Comparison of ENCODE assay signal across 16 cellular contexts in the genomic region with DNA sequence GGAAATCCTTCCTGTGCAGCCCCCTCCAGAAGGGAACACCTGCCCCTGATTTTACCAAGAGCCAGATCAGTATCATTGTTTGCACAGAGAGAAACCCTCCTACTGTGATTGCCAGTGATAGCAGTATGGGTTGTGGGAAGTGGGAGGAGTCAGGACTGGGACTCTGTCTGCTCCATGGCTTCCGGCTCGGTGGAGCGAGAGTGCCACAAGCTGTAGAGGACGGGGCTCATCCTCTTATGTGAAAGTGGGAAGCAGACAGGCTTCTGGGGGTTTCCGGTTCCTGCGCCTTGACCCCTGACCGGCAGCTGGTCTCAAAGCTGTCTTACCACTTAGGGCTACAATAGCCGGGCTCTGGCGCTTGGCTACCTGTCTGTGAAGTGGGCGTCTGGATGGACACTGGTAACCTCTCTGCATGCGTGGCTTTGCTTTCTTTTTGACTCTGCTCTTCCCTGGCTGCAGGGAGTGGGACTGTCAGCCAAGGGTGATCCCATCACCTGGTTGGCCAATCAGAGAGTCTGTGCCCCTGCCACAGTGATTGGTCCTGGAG.
A peak's percentile ranks its signal among the peaks of the same experiment; 100 is the strongest.
DNase-seq lines count a peak whose midpoint lies in the region; ATAC-seq and TF ChIP-seq lines count a peak whose summit lies in the region.
"Had no signal": no experiment of that assay in that cellular context is flagged by ENCODE, and none has a peak within 500 bp of the region (broad histone marks: within the 10 kb centered on the region; RNA-seq: fewer than 3 reads in every experiment).

No MANE protein-coding gene starts in this region.

- no peak overlapping the region for H3K27ac Mint-ChIP-seq in activated CD8-positive, alpha-beta memory T cell treated with anti-CD3 and anti-CD28 coated beads, Interleukin-2, amount 10 ng/mL, durations not matched to agents 7 days and 5 days
- H3K27ac Mint-ChIP-seq in activated B cell treated with CpG ODN at 0.5 μM for 24 hours: peak overlapping the region; percentile 13
- no peak overlapping the region for H3K27ac Mint-ChIP-seq in activated T-helper 17 cell treated with anti-CD3 and anti-CD28 coated beads, Interleukin-2, amount 50 U/mL, for 72 hours

- POLR2A ChIA-PET in activated B cell treated with CpG ODN at 0.5 μM for 24 hours (lab: Charles Lee): interaction anchor here (1.4 kb wide), 2 partner anchors 9 to 79 kb away, joined by 5 to 7 read pairs; a partner anchor contains a TSS

- H3K4me3 ChIP-seq in upper lobe of right lung (no peak overlapping the region), foreskin fibroblast (ENCODE audit: low read depth in 1 of 2, low read length in 2 of 2) (no peak overlapping the region)
- H3K4me3 ChIP-seq: esophagus squamous epithelium, right atrium auricular region, upper lobe of left lung had no signal

- H3K4me3 Mint-ChIP-seq in activated CD8-positive, alpha-beta memory T cell treated with anti-CD3 and anti-CD28 coated beads, Interleukin-2, amount 10 ng/mL, durations not matched to agents 7 days and 5 days: no peak overlapping the region
- H3K4me3 Mint-ChIP-seq in activated B cell treated with CpG ODN at 0.5 μM for 24 hours: peak overlapping the region; percentile 1
- H3K4me3 Mint-ChIP-seq in activated T-helper 17 cell treated with anti-CD3 and anti-CD28 coated beads, Interleukin-2, amount 50 U/mL, for 72 hours: no peak overlapping the region
- H3K4me3 Mint-ChIP-seq: naive thymus-derived CD8-positive, alpha-beta T cell had no signal

- no peaks in the 10 kb centered on the region for H3K9me3 ChIP-seq in upper lobe of right lung
- H3K9me3 ChIP-seq: esophagus squamous epithelium, right atrium auricular region, upper lobe of left lung had no signal

- H3K36me3 Mint-ChIP-seq in activated CD8-positive, alpha-beta memory T cell treated with anti-CD3 and anti-CD28 coated beads, Interleukin-2, amount 10 ng/mL, durations not matched to agents 7 days and 5 days: peaks cover 7% of the 10 kb centered on the region
- H3K36me3 Mint-ChIP-seq in activated B cell treated with CpG ODN at 0.5 μM for 24 hours (ENCODE audit: low read depth): no peaks in the 10 kb centered on the region
- H3K36me3 Mint-ChIP-seq in activated T-helper 17 cell treated with anti-CD3 and anti-CD28 coated beads, Interleukin-2, amount 50 U/mL, for 72 hours (ENCODE audit: low read depth): no peaks in the 10 kb centered on the region
- H3K36me3 Mint-ChIP-seq: naive thymus-derived CD8-positive, alpha-beta T cell had no signal

- ATAC-seq in activated CD8-positive, alpha-beta memory T cell treated with anti-CD3 and anti-CD28 coated beads, Interleukin-2, amount 10 ng/mL, durations not matched to agents 7 days and 5 days: no peak
- ATAC-seq in activated B cell treated with CpG ODN at 0.5 μM for 24 hours (ENCODE audit: low read depth) (no peak), upper lobe of right lung (peak; percentile 39)
- no peak for ATAC-seq in activated T-helper 17 cell treated with anti-CD3 and anti-CD28 coated beads, Interleukin-2, amount 50 U/mL, for 72 hours (replicated peaks)

- no peaks in the 10 kb centered on the region for H3K9me3 Mint-ChIP-seq in activated CD8-positive, alpha-beta memory T cell treated with anti-CD3 and anti-CD28 coated beads, Interleukin-2, amount 10 ng/mL, durations not matched to agents 7 days and 5 days (ENCODE audit: low read depth)
- H3K9me3 Mint-ChIP-seq in activated B cell treated with CpG ODN at 0.5 μM for 24 hours: no peaks in the 10 kb centered on the region
- H3K9me3 Mint-ChIP-seq in activated T-helper 17 cell treated with anti-CD3 and anti-CD28 coated beads, Interleukin-2, amount 50 U/mL, for 72 hours: no peaks in the 10 kb centered on the region
- H3K9me3 Mint-ChIP-seq: naive thymus-derived CD8-positive, alpha-beta T cell had no signal

- TF ChIP-seq CTCF in activated B cell treated with CpG ODN at 0.5 μM for 24 hours (IDR thresholded peaks at IDR 0.05): no peak
- TF ChIP-seq CTCF in upper lobe of right lung (IDR thresholded peaks at IDR 0.05): no peak
- TF ChIP-seq CTCF in foreskin fibroblast (IDR thresholded peaks at IDR 0.05; ENCODE audit: low read depth, low read length): no peak

- peaks cover 3% of the 10 kb centered on the region for H3K4me1 Mint-ChIP-seq in activated CD8-positive, alpha-beta memory T cell treated with anti-CD3 and anti-CD28 coated beads, Interleukin-2, amount 10 ng/mL, durations not matched to agents 7 days and 5 days
- H3K4me1 Mint-ChIP-seq in activated B cell treated with CpG ODN at 0.5 μM for 24 hours: peaks cover 52% of the 10 kb centered on the region
- no peaks in the 10 kb centered on the region for H3K4me1 Mint-ChIP-seq in activated T-helper 17 cell treated with anti-CD3 and anti-CD28 coated beads, Interleukin-2, amount 50 U/mL, for 72 hours

- H3K27me3 ChIP-seq in upper lobe of right lung: no peaks in the 10 kb centered on the region
- H3K27me3 ChIP-seq: esophagus squamous epithelium, right atrium auricular region, upper lobe of left lung had no signal

- CTCF ChIA-PET in activated CD8-positive, alpha-beta memory T cell treated with anti-CD3 and anti-CD28 coated beads, Interleukin-2, amount 10 ng/mL, durations not matched to agents 7 days and 5 days (lab: Charles Lee): no interaction called here
- CTCF ChIA-PET in activated B cell treated with CpG ODN at 0.5 μM for 24 hours (lab: Charles Lee): no interaction called here

- no peaks in the 10 kb centered on the region for H3K36me3 ChIP-seq in upper lobe of right lung
- H3K36me3 ChIP-seq: esophagus squamous epithelium, right atrium auricular region, upper lobe of left lung had no signal

- no peak overlapping the region for H3K27ac ChIP-seq in upper lobe of right lung
- H3K27ac ChIP-seq: esophagus squamous epithelium, right atrium auricular region, upper lobe of left lung had no signal

- DNase-seq in activated CD8-positive, alpha-beta memory T cell treated with anti-CD3 and anti-CD28 coated beads, Interleukin-2, amount 10 ng/mL, durations not matched to agents 7 days and 5 days: peak; percentile 31
- DNase-seq in activated CD8-positive, alpha-beta memory T cell treated with anti-CD3 and anti-CD28 coated beads, Interleukin-2, amount 50 U/mL, for 48 hours: no peak
- DNase-seq in NCI-H2227 (lab: John Stamatoyannopoulos, UW; ENCODE audit: unreplicated experiment) (peak; percentile 45), activated B cell treated with CpG ODN at 0.5 μM for 24 hours (no peak), upper lobe of right lung (no peak), foreskin fibroblast (no peak)
- no peak for DNase-seq in activated CD4-positive, alpha-beta T cell treated with anti-CD3 and anti-CD28 coated beads for 1 hour
- DNase-seq: Calu3; esophagus squamous epithelium; GOT3; hypothalamus; naive thymus-derived CD8-positive, alpha-beta T cell; stimulated activated CD4-positive, alpha-beta T cell treated with anti-CD3 and anti-CD28 coated beads, Interleukin-2, amount 100 ng/mL, for 24 hours; upper lobe of left lung had no signal

- H3K27me3 Mint-ChIP-seq in activated CD8-positive, alpha-beta memory T cell treated with anti-CD3 and anti-CD28 coated beads, Interleukin-2, amount 10 ng/mL, durations not matched to agents 7 days and 5 days: peaks cover 17% of the 10 kb centered on the region
- no peaks in the 10 kb centered on the region for H3K27me3 Mint-ChIP-seq in activated B cell treated with CpG ODN at 0.5 μM for 24 hours
- H3K27me3 Mint-ChIP-seq in activated T-helper 17 cell treated with anti-CD3 and anti-CD28 coated beads, Interleukin-2, amount 50 U/mL, for 72 hours: peaks cover 6% of the 10 kb centered on the region
- H3K27me3 Mint-ChIP-seq: naive thymus-derived CD8-positive, alpha-beta T cell had no signal

- no peaks in the 10 kb centered on the region for H3K4me1 ChIP-seq in upper lobe of right lung
- H3K4me1 ChIP-seq: esophagus squamous epithelium, right atrium auricular region, upper lobe of left lung had no signal

- intact Hi-C loops in activated B cell treated with CpG ODN at 0.5 μM for 24 hours (cut with micrococcal nuclease): no loop called here
- intact Hi-C loops in upper lobe of right lung (cut with DNase I): no loop called here

Comparison
In these comparisons a context has a peak if more than half of its experiments do, and no peak if none do; other contexts are left out.
1. DNase-seq: peak in activated CD8-positive, alpha-beta memory T cell treated with anti-CD3 and anti-CD28 coated beads, Interleukin-2, amount 10 ng/mL, durations not matched to agents 7 days and 5 days (single experiment) and NCI-H2227 (single experiment); none in activated CD8-positive, alpha-beta memory T cell treated with anti-CD3 and anti-CD28 coated beads, Interleukin-2, amount 50 U/mL, for 48 hours (single experiment), activated B cell treated with CpG ODN at 0.5 μM for 24 hours (single experiment), upper lobe of right lung (single experiment), foreskin fibroblast (0 of 2) and activated CD4-positive, alpha-beta T cell treated with anti-CD3 and anti-CD28 coated beads for 1 hour (single experiment).